ENCODE assay signal across 8 cellular contexts in the genomic region with DNA sequence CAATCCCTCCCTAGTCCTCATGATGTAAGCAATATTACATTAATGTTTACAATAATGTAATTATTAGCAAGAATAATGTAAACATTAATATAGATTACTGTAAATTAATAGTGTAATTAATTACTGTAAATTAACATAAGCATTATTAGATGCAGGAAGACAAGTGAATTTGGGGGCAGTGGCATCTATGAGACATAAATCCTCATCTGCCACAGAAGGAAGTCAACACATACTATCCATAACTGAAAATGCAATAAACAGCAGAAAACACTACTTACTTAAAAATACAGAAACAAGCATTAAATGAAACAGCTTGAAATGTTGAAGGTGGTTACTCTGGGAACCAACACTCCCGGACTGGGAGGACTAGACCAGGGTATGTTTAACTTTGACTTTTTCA. TPM values are rescaled to one million over a fixed set of nuclear protein-coding genes. Genes with fewer than 3 reads are reported as not detected.
DNase-seq lines count a peak whose midpoint lies in the region; ATAC-seq, FAIRE-seq and TF ChIP-seq lines count a peak whose summit lies in the region.

No MANE protein-coding gene starts in this region.

- H3K36me3 ChIP-seq in HCT116 (ENCODE audit: control insufficient read depth in 1 of 2, insufficient read depth in 2 of 2, low read length in 2 of 2) (no peaks in the 10 kb centered on the region), skeletal muscle tissue (ENCODE audit: control insufficient read depth in 3 of 3, insufficient read depth in 3 of 3, low read length in 3 of 3) (peaks cover 0 to 5% (median 2%) of the 10 kb centered on the region in 3 donors)

- DNase-seq in HCT116 (ENCODE audit: low read depth, low spot score) (no peak), T-cell (no peak), fibroblast of villous mesenchyme (ENCODE audit: low read depth) (no peak), GM12891 (ENCODE audit: insufficient read length, low spot score) (no peak)

- no peak for FAIRE-seq in GM12891 (lab: Jason Lieb, UNC)

- no peaks in the 10 kb centered on the region for H4K20me1 ChIP-seq in HCT116 (ENCODE audit: insufficient read depth)

- H3K27ac Mint-ChIP-seq in T-cell: peak overlapping the region; percentile 96

- H3K9me3 ChIP-seq in HCT116 (ENCODE audit: control insufficient read depth in 1 of 2, insufficient read depth in 1 of 2, low read depth in 1 of 2, low read length in 2 of 2) (no peaks in the 10 kb centered on the region), skeletal muscle tissue (ENCODE audit: control insufficient read depth in 3 of 3, low read length in 3 of 3) (no peaks in the 10 kb centered on the region)

- H3K79me2 ChIP-seq in HCT116 (ENCODE audit: insufficient read depth, low read length): no peaks in the 10 kb centered on the region

- RAD21 ChIA-PET in HCT116 (lab: Charles Lee; ENCODE audit: low non-redundant PET in 1 of 2, low total read pairs in 2 of 2, uncharacterized antibody in 2 of 2, unreplicated experiment in 2 of 2): no interaction called here

- POLR2A ChIA-PET in HCT116 (lab: Charles Lee): no interaction called here
- POLR2A ChIA-PET in T-cell (lab: Charles Lee): interaction anchor here (0.6 to 2.0 kb wide), 2 partner anchors 15 to 978 kb away, joined by 4 to 14 read pairs; no protein-coding TSS in a partner anchor

- TF ChIP-seq POLR2A in HCT116 (IDR thresholded peaks at IDR 0.05; ENCODE audit: borderline replicate concordance, extremely low read depth, insufficient read depth, insufficient read length) (no peak), GM12891 (IDR thresholded peaks at IDR 0.05; ENCODE audit: low read depth, low read length) (no peak)

- H3K9me3 Mint-ChIP-seq in T-cell: no peaks in the 10 kb centered on the region

- no peaks in the 10 kb centered on the region for H3K9me2 ChIP-seq in HCT116 (ENCODE audit: insufficient read depth)

- TF ChIP-seq CTCF in HCT116 (IDR thresholded peaks at IDR 0.05 in 2 of 3, conservative IDR thresholded peaks at IDR 0.05 in 1 of 3; ENCODE audit: borderline replicate concordance in 1 of 3, insufficient read depth in 1 of 3, low read depth in 2 of 3, low read length in 2 of 3) (no peak), fibroblast of villous mesenchyme (IDR thresholded peaks at IDR 0.05; ENCODE audit: insufficient read depth, low read depth, low read length) (no peak)

- H3K27me3 Mint-ChIP-seq in T-cell: no peaks in the 10 kb centered on the region

- H3K27me3 ChIP-seq in HCT116 (ENCODE audit: insufficient read depth, low read length) (no peaks in the 10 kb centered on the region), skeletal muscle tissue (ENCODE audit: control insufficient read depth in 3 of 3, insufficient read depth in 3 of 3, low read length in 3 of 3) (no peaks in the 10 kb centered on the region)

- H3K27ac ChIP-seq in HCT116 (ENCODE audit: low read depth, low read length): no peak overlapping the region
- peak overlapping the region; percentile 92 for H3K27ac ChIP-seq in skeletal muscle tissue (ENCODE audit: low read depth, low read length)

- CTCF ChIA-PET in HCT116 (lab: Charles Lee): no interaction called here
- CTCF ChIA-PET in T-cell (lab: Charles Lee): interaction anchor here in 1 of 2 donors (0.6 to 1.7 kb wide), 3 partner anchors 9 to 946 kb away, joined by 3 to 4 read pairs (median 3); no protein-coding TSS in a partner anchor

- H3K4me1 Mint-ChIP-seq in T-cell: peaks cover 18 to 27% (median 21%) of the 10 kb centered on the region in 3 donors

- peak overlapping the region; percentile 81 to 93 (median 90) for H3K4me3 Mint-ChIP-seq in T-cell

- peak overlapping the region; percentile 88 for H3K4me2 ChIP-seq in HCT116 (ENCODE audit: low read length)

- BruUV-seq in HCT116 (replicated peaks; lab: Mats Ljungman, UMichigan): no TSS peak

- TF ChIP-seq RAD21 in HCT116 (IDR thresholded peaks at IDR 0.05; ENCODE audit: low read depth): no peak

- intact Hi-C loops in HCT116 (cut with micrococcal nuclease): no loop called here

- H3K4me1 ChIP-seq in HCT116 (ENCODE audit: control insufficient read depth in 1 of 2, insufficient read depth in 2 of 2, low read length in 2 of 2): peaks cover 3 to 10% of the 10 kb centered on the region in 2 experiments; a peak in 3 of 4 replicates
- peaks cover 7 to 16% (median 7%) of the 10 kb centered on the region in 3 donors for H3K4me1 ChIP-seq in skeletal muscle tissue (ENCODE audit: control insufficient read depth in 3 of 3, insufficient read depth in 3 of 3, low read length in 3 of 3)

- H2AFZ ChIP-seq in HCT116 (ENCODE audit: low read depth, low read length, poor library complexity, severe bottlenecking): peak overlapping the region; percentile 73

- ATAC-seq in HCT116 (no peak), T-cell (replicated peaks in 1 of 4) (no peak), GM18498 (IDR thresholded peaks at IDR 0.05; ENCODE audit: unreplicated experiment) (no peak), HG02840 (IDR thresholded peaks at IDR 0.05; ENCODE audit: low FRiP score, unreplicated experiment) (no peak), HG02938 (IDR thresholded peaks at IDR 0.05; ENCODE audit: unreplicated experiment) (no peak)

- peaks cover 3% of the 10 kb centered on the region for H3K36me3 Mint-ChIP-seq in T-cell

- H3K4me3 ChIP-seq in HCT116 (replicated peaks in 1 of 2; ENCODE audit: low read depth in 1 of 2, low read length in 2 of 2): peak overlapping the region; percentile 71 to 78
- H3K4me3 ChIP-seq in fibroblast of villous mesenchyme (ENCODE audit: low read depth, low read length): peak overlapping the region; percentile 85
- peak overlapping the region; percentile 84 to 94 (median 91) for H3K4me3 ChIP-seq in skeletal muscle tissue (ENCODE audit: low read length in 3 of 3)

- peak overlapping the region; percentile 69 for H3K9ac ChIP-seq in HCT116 (ENCODE audit: low read length)
- H3K9ac ChIP-seq in skeletal muscle tissue (ENCODE audit: low read depth in 1 of 3, low read length in 3 of 3): peak overlapping the region; percentile 83 to 95 (median 87)

TF ChIP-seq in HCT116, 20 proteins besides CTCF, POLR2A, EP300 and RAD21 (continues in another document):
- TF ChIP-seq, protein P1, sequence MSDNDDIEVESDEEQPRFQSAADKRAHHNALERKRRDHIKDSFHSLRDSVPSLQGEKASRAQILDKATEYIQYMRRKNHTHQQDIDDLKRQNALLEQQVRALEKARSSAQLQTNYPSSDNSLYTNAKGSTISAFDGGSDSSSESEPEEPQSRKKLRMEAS (IDR thresholded peaks at IDR 0.05): no peak
- no peak for TF ChIP-seq EZH2phosphoT487 (IDR thresholded peaks at IDR 0.05; ENCODE audit: borderline replicate concordance)
- TF ChIP-seq, protein P2, sequence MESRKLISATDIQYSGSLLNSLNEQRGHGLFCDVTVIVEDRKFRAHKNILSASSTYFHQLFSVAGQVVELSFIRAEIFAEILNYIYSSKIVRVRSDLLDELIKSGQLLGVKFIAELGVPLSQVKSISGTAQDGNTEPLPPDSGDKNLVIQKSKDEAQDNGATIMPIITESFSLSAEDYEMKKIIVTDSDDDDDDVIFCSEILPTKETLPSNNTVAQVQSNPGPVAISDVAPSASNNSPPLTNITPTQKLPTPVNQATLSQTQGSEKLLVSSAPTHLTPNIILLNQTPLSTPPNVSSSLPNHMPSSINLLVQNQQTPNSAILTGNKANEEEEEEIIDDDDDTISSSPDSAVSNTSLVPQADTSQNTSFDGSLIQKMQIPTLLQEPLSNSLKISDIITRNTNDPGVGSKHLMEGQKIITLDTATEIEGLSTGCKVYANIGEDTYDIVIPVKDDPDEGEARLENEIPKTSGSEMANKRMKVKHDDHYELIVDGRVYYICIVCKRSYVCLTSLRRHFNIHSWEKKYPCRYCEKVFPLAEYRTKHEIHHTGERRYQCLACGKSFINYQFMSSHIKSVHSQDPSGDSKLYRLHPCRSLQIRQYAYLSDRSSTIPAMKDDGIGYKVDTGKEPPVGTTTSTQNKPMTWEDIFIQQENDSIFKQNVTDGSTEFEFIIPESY (IDR thresholded peaks at IDR 0.05; ENCODE audit: extremely low read depth, insufficient replicate concordance, low read length): no peak

TF ChIP-seq in GM12891, 5 proteins besides CTCF, POLR2A, EP300 and RAD21:
- no peak for TF ChIP-seq POLR2AphosphoS5 (IDR thresholded peaks at IDR 0.05; ENCODE audit: low read depth, low read length)
- TF ChIP-seq TAF1 (IDR thresholded peaks at IDR 0.05; ENCODE audit: low read depth, low read length): no peak
- TF ChIP-seq PAX5 (IDR thresholded peaks at IDR 0.05; ENCODE audit: insufficient read depth, low read length, severe bottlenecking): no peak
- no peak for TF ChIP-seq POU2F2 (IDR thresholded peaks at IDR 0.05; ENCODE audit: low read depth, low read length)
- no peak for TF ChIP-seq SPI1 (IDR thresholded peaks at IDR 0.05; ENCODE audit: low read depth, low read length)

RNA-seq across cellular contexts. Expression of a gene that starts 0.7 kb away (rescaled TPM):
- total RNA-seq in HCT116 (2021; ENCODE audit: unreplicated experiment) (6.9 TPM), T-cell (10 to 100 TPM in 1 of 5 donors, 1 to 10 TPM in 4; 6.8 to 10.5 (median 9.8) TPM), fibroblast of villous mesenchyme (40.6 and 51.4 TPM in 2 replicates), skeletal muscle tissue (45.4 TPM)
- polyA plus RNA-seq in HCT116 (2012): 3.4 and 4.5 TPM in 2 replicates
- polyA plus RNA-seq in GM12891 (2012; ENCODE audit: low read depth, missing spikeins): 14.6 TPM

RNA-seq across cellular contexts. Expression of a gene that starts 17.1 kb away (rescaled TPM):
- not detected for total RNA-seq in HCT116 (2021; ENCODE audit: unreplicated experiment)
- not detected in 2 replicates for polyA plus RNA-seq in HCT116 (2012)
- 1 to 10 TPM in 4 of 5 donors, under 1 TPM in 1; 0.84 to 2.0 (median 1.2) TPM for total RNA-seq in T-cell
- 0.97 and 1.3 TPM in 2 replicates for total RNA-seq in fibroblast of villous mesenchyme
- 9.9 TPM for total RNA-seq in skeletal muscle tissue
- polyA plus RNA-seq in GM12891 (2012; ENCODE audit: low read depth, missing spikeins): 0.89 TPM

RNA-seq across cellular contexts. Expression of a gene that starts 52.5 kb away (rescaled TPM):
- total RNA-seq in HCT116 (2021; ENCODE audit: unreplicated experiment) (not detected), T-cell (not detected), fibroblast of villous mesenchyme (not detected in 2 replicates), skeletal muscle tissue (not detected)
- not detected in 2 replicates for polyA plus RNA-seq in HCT116 (2012)
- polyA plus RNA-seq in GM12891 (2012; ENCODE audit: low read depth, missing spikeins): not detected
